34 cellular contexts compared by ENCODE assay signal in the genomic region with DNA sequence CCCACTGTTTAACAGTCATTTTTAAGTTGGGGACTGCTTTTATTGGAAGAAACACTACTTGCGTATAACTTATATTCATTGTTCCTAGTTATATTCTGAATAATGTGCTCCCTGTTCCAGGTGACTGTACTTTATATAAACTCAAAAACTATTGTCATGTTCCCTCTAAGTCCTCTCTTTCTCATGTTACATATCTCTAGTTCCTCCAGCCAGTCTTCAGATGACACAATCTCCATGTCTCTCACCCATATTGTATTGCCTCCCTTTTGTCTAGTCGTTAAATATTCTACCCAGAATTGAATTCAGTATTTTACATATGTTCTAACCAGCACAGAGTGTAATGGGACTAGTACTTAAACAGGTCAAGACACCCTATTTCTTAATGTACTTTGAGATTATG.
"Had no signal": no experiment of that assay in that cellular context is flagged by ENCODE, and none has a peak within 500 bp of the region (broad histone marks: within the 10 kb centered on the region; RNA-seq: fewer than 3 reads in every experiment).

No MANE protein-coding gene starts in this region.

- H3K4me1 ChIP-seq: breast epithelium had no signal

- H3K27me3 Mint-ChIP-seq: activated CD4-positive, alpha-beta memory T cell treated with anti-CD3 and anti-CD28 coated beads, Interleukin-2, amount 10 ng/mL, durations not matched to agents 7 days and 5 days; activated CD8-positive, alpha-beta memory T cell treated with anti-CD3 and anti-CD28 coated beads, Interleukin-2, amount 10 ng/mL, durations not matched to agents 7 days and 5 days; activated naive CD4-positive, alpha-beta T cell treated with anti-CD3 and anti-CD28 coated beads, Interleukin-2, amount 50 U/mL, for 24 hours; activated naive CD8-positive, alpha-beta T cell treated with anti-CD3 and anti-CD28 coated beads, Interleukin-2, amount 10 ng/mL, durations not matched to agents 7 days and 5 days had no signal

- DNase-seq: activated CD4-positive, alpha-beta memory T cell treated with anti-CD3 and anti-CD28 coated beads, Interleukin-2, amount 10 ng/mL, durations not matched to agents 7 days and 5 days; activated CD4-positive, alpha-beta T cell treated with anti-CD3 and anti-CD28 coated beads for 1 hour; activated CD4-positive, alpha-beta T cell treated with anti-CD3 and anti-CD28 coated beads for 48 hours; activated CD4-positive, CD25-positive, alpha-beta regulatory T cell; activated CD8-positive, alpha-beta memory T cell treated with anti-CD3 and anti-CD28 coated beads for 24 hours; activated CD8-positive, alpha-beta memory T cell treated with anti-CD3 and anti-CD28 coated beads, Interleukin-2, amount 10 ng/mL, durations not matched to agents 7 days and 5 days; activated CD8-positive, alpha-beta memory T cell treated with anti-CD3 and anti-CD28 coated beads, Interleukin-2, amount 50 U/mL, for 48 hours; activated gamma-delta T cell; activated naive CD4-positive, alpha-beta T cell treated with Interleukin-2 at 50 U/mL for 16 hours; activated naive CD8-positive, alpha-beta T cell treated with anti-CD3 and anti-CD28 coated beads, Interleukin-2, amount 10 ng/mL, durations not matched to agents 7 days and 5 days; body of pancreas; NCI-H1048; NCI-H1105 treated with DMSO at 0.1 percent for 48 hours; NCI-H1436; NCI-H1694; NCI-H1930; NCI-H2081 treated with DMSO at 0.1 percent for 48 hours; NCI-H226; NCI-H524 treated with DMSO at 0.1 percent for 48 hours; NCI-H748 treated with DMSO at 0.1 percent for 48 hours; SHP77; SJCRH30; SW 1271; T-helper 1 cell; T-helper 2 cell; T-helper 9 cell; WERI-Rb-1 had no signal

- H3K4me3 ChIP-seq: body of pancreas, breast epithelium, coronary artery, SJCRH30, SK-N-MC had no signal

- H3K27me3 ChIP-seq: body of pancreas, breast epithelium, SJCRH30 had no signal

- H3K4me3 Mint-ChIP-seq: activated CD4-positive, alpha-beta memory T cell treated with anti-CD3 and anti-CD28 coated beads, Interleukin-2, amount 10 ng/mL, durations not matched to agents 7 days and 5 days; activated CD8-positive, alpha-beta memory T cell treated with anti-CD3 and anti-CD28 coated beads, Interleukin-2, amount 10 ng/mL, durations not matched to agents 7 days and 5 days; activated naive CD4-positive, alpha-beta T cell treated with anti-CD3 and anti-CD28 coated beads, Interleukin-2, amount 50 U/mL, for 24 hours; activated naive CD8-positive, alpha-beta T cell treated with anti-CD3 and anti-CD28 coated beads, Interleukin-2, amount 10 ng/mL, durations not matched to agents 7 days and 5 days had no signal

- H3K27ac ChIP-seq: body of pancreas, breast epithelium, coronary artery, KMS-11, SJCRH30, SK-N-MC, WERI-Rb-1 had no signal

- H3K27ac Mint-ChIP-seq: activated CD4-positive, alpha-beta memory T cell treated with anti-CD3 and anti-CD28 coated beads, Interleukin-2, amount 10 ng/mL, durations not matched to agents 7 days and 5 days; activated CD8-positive, alpha-beta memory T cell treated with anti-CD3 and anti-CD28 coated beads, Interleukin-2, amount 10 ng/mL, durations not matched to agents 7 days and 5 days; activated naive CD8-positive, alpha-beta T cell treated with anti-CD3 and anti-CD28 coated beads, Interleukin-2, amount 10 ng/mL, durations not matched to agents 7 days and 5 days; activated T-helper 2 cell treated with anti-CD3 and anti-CD28 coated beads, Interferon-gamma antibody, Interleukin-2, Interleukin-4, amounts not matched to agents 10 μg/mL and 5 μg/mL and 100 μg/mL, durations not matched to agents 14 hours and 24 hours and 36 hours had no signal

- H3K9me3 Mint-ChIP-seq: activated CD4-positive, alpha-beta memory T cell treated with anti-CD3 and anti-CD28 coated beads, Interleukin-2, amount 10 ng/mL, durations not matched to agents 7 days and 5 days; activated naive CD4-positive, alpha-beta T cell treated with anti-CD3 and anti-CD28 coated beads, Interleukin-2, amount 50 U/mL, for 24 hours; activated naive CD8-positive, alpha-beta T cell treated with anti-CD3 and anti-CD28 coated beads, Interleukin-2, amount 10 ng/mL, durations not matched to agents 7 days and 5 days had no signal

- ATAC-seq: activated CD8-positive, alpha-beta memory T cell treated with anti-CD3 and anti-CD28 coated beads, Interleukin-2, amount 10 ng/mL, durations not matched to agents 7 days and 5 days; body of pancreas; Panc1 had no signal

- H3K36me3 ChIP-seq: breast epithelium, SJCRH30 had no signal

- H3K9me3 ChIP-seq: body of pancreas, breast epithelium, SJCRH30 had no signal
